8 cellular contexts compared by ENCODE assay signal in the genomic region with DNA sequence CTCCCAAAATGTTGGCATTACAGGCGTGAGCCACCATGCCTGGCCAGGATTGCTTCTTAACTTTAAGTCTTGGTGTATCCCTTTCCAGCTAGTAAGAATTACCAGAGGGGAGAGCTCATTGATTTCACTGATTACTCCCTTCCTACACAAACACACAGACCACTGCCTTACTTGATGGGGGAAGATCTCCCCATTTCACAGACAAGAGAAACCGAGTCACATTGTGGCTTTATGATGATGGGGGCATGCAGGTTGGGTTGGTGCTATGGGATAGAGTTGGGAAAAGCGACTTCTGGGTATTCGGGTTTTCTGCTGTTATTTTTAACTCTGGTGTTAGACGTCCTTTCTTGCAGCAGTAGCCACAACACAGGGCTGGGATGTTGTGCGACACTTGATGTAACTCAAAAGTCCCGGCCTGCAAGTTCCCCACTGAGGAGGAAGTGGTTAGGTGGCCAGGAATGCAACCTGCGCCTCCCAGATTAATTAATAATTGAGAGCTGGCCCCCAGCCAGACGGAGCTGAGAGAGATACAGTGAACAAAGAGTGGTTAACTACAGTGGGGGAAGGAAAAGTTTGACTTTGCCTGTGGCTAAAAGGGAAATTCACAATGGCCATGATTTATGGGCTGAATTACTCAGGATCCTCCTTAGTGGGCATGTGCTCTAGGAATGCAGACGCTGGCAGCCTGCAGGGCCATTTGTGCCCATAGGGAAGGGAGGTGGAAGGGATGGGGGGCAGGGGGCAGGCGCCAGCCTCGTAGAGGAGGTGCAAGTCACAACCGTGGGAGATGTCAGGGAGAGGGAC.
DNase-seq lines count a peak whose midpoint lies in the region; ATAC-seq, FAIRE-seq and TF ChIP-seq lines count a peak whose summit lies in the region.

No MANE protein-coding gene starts in this region.

- peaks cover 0 to 25% of the 10 kb centered on the region in 2 donors for H3K4me1 ChIP-seq in uterus
- no peaks in the 10 kb centered on the region for H3K4me1 ChIP-seq in naive thymus-derived CD4-positive, alpha-beta T cell (ENCODE audit: control insufficient read depth in 2 of 2, insufficient read depth in 2 of 2, low read length in 2 of 2)
- no peaks in the 10 kb centered on the region for H3K4me1 ChIP-seq in CD8-positive, alpha-beta memory T cell (ENCODE audit: insufficient read depth, low read length)

- no peak for TF ChIP-seq CTCF in uterus (IDR thresholded peaks at IDR 0.05)

- no peak overlapping the region for H3K27ac Mint-ChIP-seq in naive thymus-derived CD4-positive, alpha-beta T cell
- H3K27ac Mint-ChIP-seq in CD8-positive, alpha-beta memory T cell, result no peak overlapping the region

- no peaks in the 10 kb centered on the region for H3K27me3 ChIP-seq in uterus
- peaks cover 0 to 4% of the 10 kb centered on the region in 2 donors for H3K27me3 ChIP-seq in naive thymus-derived CD4-positive, alpha-beta T cell (ENCODE audit: control insufficient read depth in 2 of 2, insufficient read depth in 2 of 2, low read length in 2 of 2)
- H3K27me3 ChIP-seq in CD8-positive, alpha-beta memory T cell (ENCODE audit: insufficient read depth, low read length, poor library complexity, severe bottlenecking), result no peaks in the 10 kb centered on the region

- no peak overlapping the region for H3K4me3 Mint-ChIP-seq in naive thymus-derived CD4-positive, alpha-beta T cell
- H3K4me3 Mint-ChIP-seq in CD8-positive, alpha-beta memory T cell, result no peak overlapping the region

- H3K4me3 ChIP-seq in uterus, result no peak overlapping the region
- no peak overlapping the region for H3K4me3 ChIP-seq in naive thymus-derived CD4-positive, alpha-beta T cell (ENCODE audit: low read length)
- H3K4me3 ChIP-seq in CD8-positive, alpha-beta memory T cell (ENCODE audit: low read length), result no peak overlapping the region

- H3K36me3 Mint-ChIP-seq in naive thymus-derived CD4-positive, alpha-beta T cell, result no peaks in the 10 kb centered on the region
- no peaks in the 10 kb centered on the region for H3K36me3 Mint-ChIP-seq in CD8-positive, alpha-beta memory T cell

- no peak for FAIRE-seq in GM12891 (lab: Jason Lieb, UNC)

- CTCF ChIA-PET in naive thymus-derived CD4-positive, alpha-beta T cell (lab: Charles Lee), result no interaction called here
- CTCF ChIA-PET in CD8-positive, alpha-beta memory T cell (lab: Charles Lee), result no interaction called here

- ATAC-seq in HG03060 (IDR thresholded peaks at IDR 0.05; ENCODE audit: low read depth, unreplicated experiment), result peak; percentile 40
- ATAC-seq in left cardiac atrium, result no peak
- ATAC-seq in naive thymus-derived CD4-positive, alpha-beta T cell, result no peak

- DNase-seq in GM12891 (ENCODE audit: insufficient read length, low spot score) (no peak), RPMI7951 (ENCODE audit: low read depth) (peak; percentile 93), left cardiac atrium (peak; percentile 63), uterus (no peak), hippocampal formation (lab: John Stamatoyannopoulos, UW) (no peak)
- no peak for DNase-seq in naive thymus-derived CD4-positive, alpha-beta T cell
- no peak for DNase-seq in CD8-positive, alpha-beta memory T cell

- no peaks in the 10 kb centered on the region for H3K36me3 ChIP-seq in uterus
- no peaks in the 10 kb centered on the region for H3K36me3 ChIP-seq in naive thymus-derived CD4-positive, alpha-beta T cell (ENCODE audit: control insufficient read depth in 2 of 3, insufficient read depth in 3 of 3, low read length in 3 of 3)
- H3K36me3 ChIP-seq in CD8-positive, alpha-beta memory T cell (ENCODE audit: insufficient read depth, low read length), result no peaks in the 10 kb centered on the region

- H3K9me3 ChIP-seq in uterus, result no peaks in the 10 kb centered on the region
- no peaks in the 10 kb centered on the region for H3K9me3 ChIP-seq in naive thymus-derived CD4-positive, alpha-beta T cell (ENCODE audit: control insufficient read depth in 2 of 3, low read length in 3 of 3)
- H3K9me3 ChIP-seq in CD8-positive, alpha-beta memory T cell (ENCODE audit: low read length), result no peaks in the 10 kb centered on the region

- no peaks in the 10 kb centered on the region for H3K9me3 Mint-ChIP-seq in naive thymus-derived CD4-positive, alpha-beta T cell
- no peaks in the 10 kb centered on the region for H3K9me3 Mint-ChIP-seq in CD8-positive, alpha-beta memory T cell

- POLR2A ChIA-PET in naive thymus-derived CD4-positive, alpha-beta T cell (lab: Charles Lee), result no interaction called here
- POLR2A ChIA-PET in CD8-positive, alpha-beta memory T cell (lab: Charles Lee), result no interaction called here

- peak overlapping the region; percentile 44 to 67 for H3K27ac ChIP-seq in uterus
- H3K27ac ChIP-seq in naive thymus-derived CD4-positive, alpha-beta T cell (ENCODE audit: low read depth, low read length), result no peak overlapping the region
- H3K27ac ChIP-seq in CD8-positive, alpha-beta memory T cell (ENCODE audit: low read depth, low read length), result no peak overlapping the region

- intact Hi-C loops in left cardiac atrium (cut with DNase I), result no loop called here
- intact Hi-C loops in uterus (cut with DNase I; ENCODE audit: low total_unique reads), result no loop called here
- intact Hi-C loops in naive thymus-derived CD4-positive, alpha-beta T cell (cut with micrococcal nuclease), result loop anchor here in 1 of 2 donors (1.0 kb wide), 1 partner anchor 26 kb away; no protein-coding TSS in a partner anchor

- TF ChIP-seq POLR2A in GM12891 (IDR thresholded peaks at IDR 0.05; ENCODE audit: low read depth, low read length) (no peak), uterus (IDR thresholded peaks at IDR 0.05) (no peak)

- H3K27me3 Mint-ChIP-seq in naive thymus-derived CD4-positive, alpha-beta T cell, result peaks cover 34 to 52% (median 49%) of the 10 kb centered on the region in 5 donors
- peaks cover 27 to 63% of the 10 kb centered on the region in 2 donors for H3K27me3 Mint-ChIP-seq in CD8-positive, alpha-beta memory T cell

- H3K4me1 Mint-ChIP-seq in naive thymus-derived CD4-positive, alpha-beta T cell, result peaks cover 0 to 14% (median 0%) of the 10 kb centered on the region in 7 donors
- peaks cover 0 to 3% (median 0%) of the 10 kb centered on the region in 3 donors for H3K4me1 Mint-ChIP-seq in CD8-positive, alpha-beta memory T cell

TF ChIP-seq in GM12891, 5 proteins besides CTCF, POLR2A, EP300 and RAD21:
- no peak for TF ChIP-seq POU2F2 (IDR thresholded peaks at IDR 0.05; ENCODE audit: low read depth, low read length)
- TF ChIP-seq SPI1 (IDR thresholded peaks at IDR 0.05; ENCODE audit: low read depth, low read length), result peak; percentile 47; the same call in 1 of the 2 replicates
- no peak for TF ChIP-seq TAF1 (IDR thresholded peaks at IDR 0.05; ENCODE audit: low read depth, low read length)

Comparison
In these comparisons a context has a peak if more than half of its experiments do, and no peak if none do; other contexts are left out.
1. DNase-seq: peak in RPMI7951 (single experiment) and left cardiac atrium (single experiment); none in GM12891 (single experiment), uterus (0 of 2), hippocampal formation (0 of 2), naive thymus-derived CD4-positive, alpha-beta T cell (0 of 9) and CD8-positive, alpha-beta memory T cell (0 of 5).
2. H3K27ac ChIP-seq: peak in uterus (2 of 2); none in naive thymus-derived CD4-positive, alpha-beta T cell (single experiment) and CD8-positive, alpha-beta memory T cell (single experiment).